14 cellular contexts compared by ENCODE assay signal in genomic region chr13:28012896-28013295, GRCh38. TPM values are rescaled to one million over a fixed set of nuclear protein-coding genes. Genes with fewer than 3 reads are reported as not detected.
DNase-seq lines count a peak whose midpoint lies in the region; ATAC-seq lines count a peak whose summit lies in the region.
"Had no signal": no experiment of that assay in that cellular context is flagged by ENCODE, and none has a peak within 500 bp of the region (broad histone marks: within the 10 kb centered on the region; RNA-seq: fewer than 3 reads in every experiment).

No MANE protein-coding gene starts in this region.

- peaks cover 11% of the 10 kb centered on the region for H3K4me1 Mint-ChIP-seq in memory B cell

- ATAC-seq in GM18873 (IDR thresholded peaks at IDR 0.05; ENCODE audit: low FRiP score, unreplicated experiment) (peak; percentile 90), GM21619 (IDR thresholded peaks at IDR 0.05; ENCODE audit: unreplicated experiment) (peak; percentile 87), HG03196 (IDR thresholded peaks at IDR 0.05; ENCODE audit: unreplicated experiment) (peak; percentile 84), memory B cell (ENCODE audit: low read depth) (peak; percentile 81), left ventricle myocardium superior (no peak)
- ATAC-seq: Right ventricle myocardium inferior had no signal

- H3K9me3 Mint-ChIP-seq in memory B cell: no peaks in the 10 kb centered on the region

- intact Hi-C loops in left ventricle myocardium superior (cut with micrococcal nuclease): no loop called here

- no peak overlapping the region for H3K4me3 Mint-ChIP-seq in memory B cell

- DNase-seq in memory B cell (ENCODE audit: low spot score in 2 of 2): no peak
- DNase-seq in left ventricle myocardium superior: no peak
- DNase-seq in NCI-H1092 treated with DMSO at 0.1 percent for 48 hours (lab: John Stamatoyannopoulos, UW): no peak
- no peak for DNase-seq in iPS-NIHi7 (ENCODE audit: extremely low spot score)
- DNase-seq in NCI-H82 (lab: John Stamatoyannopoulos, UW): no peak
- DNase-seq: NCI-H187 treated with DMSO at 0.1 percent for 48 hours, sigmoid colon had no signal

- no peaks in the 10 kb centered on the region for H3K27me3 Mint-ChIP-seq in memory B cell

- H3K36me3 Mint-ChIP-seq in memory B cell: no peaks in the 10 kb centered on the region

- H3K27ac Mint-ChIP-seq in memory B cell: peak overlapping the region; percentile 65

RNA-seq across cellular contexts. Expression of gene URAD, which starts 24.4 kb away (rescaled TPM):
- not detected for total RNA-seq in left ventricle myocardium superior
- total RNA-seq: activated CD8-positive, alpha-beta memory T cell treated with anti-CD3 and anti-CD28 coated beads for 36 hours; astrocyte; lung; Right ventricle myocardium inferior; sigmoid colon had no signal

RNA-seq across cellular contexts. Expression of gene CDX2, which starts 43.8 kb away (rescaled TPM):
- not detected for total RNA-seq in left ventricle myocardium superior
- total RNA-seq: activated CD8-positive, alpha-beta memory T cell treated with anti-CD3 and anti-CD28 coated beads for 36 hours; astrocyte; Right ventricle myocardium inferior; sigmoid colon had no signal
